18 cellular contexts compared by ENCODE assay signal in the genomic region with DNA sequence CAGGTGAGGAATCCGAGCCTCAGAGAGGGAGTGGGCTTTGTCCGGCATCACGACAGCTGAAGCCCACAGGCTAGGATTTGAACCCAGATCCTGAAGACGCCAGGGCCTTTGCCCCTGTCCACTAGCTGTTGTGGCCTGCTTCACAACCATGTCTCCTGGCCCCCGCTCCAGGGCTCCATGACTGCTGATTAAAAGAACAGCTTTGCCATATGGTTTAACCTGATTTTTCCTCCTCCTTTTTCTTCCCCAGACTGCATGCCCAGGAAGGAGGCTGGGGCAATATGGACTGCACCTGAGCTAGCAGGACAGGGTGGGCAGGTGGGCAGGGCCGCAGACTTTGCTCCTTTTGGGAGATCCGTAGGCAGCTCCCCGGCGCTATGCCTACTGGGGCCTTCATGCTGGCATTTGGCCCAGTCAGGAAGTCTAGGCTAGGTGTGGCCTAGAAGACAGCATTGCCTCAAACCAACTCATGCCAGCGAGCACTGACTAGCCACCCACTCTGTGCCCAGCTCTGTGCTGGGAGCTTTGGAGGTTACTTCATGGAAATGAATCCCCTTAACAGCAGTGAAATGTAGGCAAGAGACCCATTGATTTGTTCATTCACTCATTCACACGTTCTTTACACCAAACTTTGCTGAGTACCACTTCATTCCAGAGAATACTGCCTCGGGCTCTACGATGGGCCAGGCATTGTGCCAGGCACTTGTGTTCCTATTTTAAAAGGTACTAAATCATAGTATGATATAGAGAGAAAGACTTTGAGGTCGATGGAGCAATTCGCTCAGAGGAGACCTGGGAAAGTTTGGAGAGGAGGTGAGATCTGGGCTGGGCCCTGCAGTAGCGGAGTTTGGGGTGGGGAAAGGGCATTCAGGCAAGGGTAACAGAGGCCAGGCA.
DNase-seq lines count a peak whose midpoint lies in the region; ATAC-seq and TF ChIP-seq lines count a peak whose summit lies in the region.
"Had no signal": no experiment of that assay in that cellular context is flagged by ENCODE, and none has a peak within 500 bp of the region (broad histone marks: within the 10 kb centered on the region; RNA-seq: fewer than 3 reads in every experiment).

No MANE protein-coding gene starts in this region.

- H3K9me3 ChIP-seq in neutrophil: no peaks in the 10 kb centered on the region
- H3K9me3 ChIP-seq in WERI-Rb-1 (ENCODE audit: severe bottlenecking): no peaks in the 10 kb centered on the region

- no peaks in the 10 kb centered on the region for H3K36me3 ChIP-seq in GM23338 (ENCODE audit: insufficient read depth)
- H3K36me3 ChIP-seq in neutrophil: no peaks in the 10 kb centered on the region
- no peaks in the 10 kb centered on the region for H3K36me3 ChIP-seq in WERI-Rb-1
- no peaks in the 10 kb centered on the region for H3K36me3 ChIP-seq in H7 (replicated peaks; ENCODE audit: control insufficient read depth, insufficient read depth, low read length)

- H3K4me3 ChIP-seq in GM23338 (no peak overlapping the region), neutrophil (ENCODE audit: low read depth in 1 of 2, low read length in 1 of 2) (no peak overlapping the region), WERI-Rb-1 (ENCODE audit: low read depth, low read length) (no peak overlapping the region), H7 (ENCODE audit: insufficient read depth, low read depth, low read length) (no peak overlapping the region)

- H3K27ac Mint-ChIP-seq in GM23338: no peak overlapping the region
- H3K27ac Mint-ChIP-seq: T-helper 17 cell, WTC11 had no signal

- peaks cover 9% of the 10 kb centered on the region for H3K27me3 Mint-ChIP-seq in GM23338 (ENCODE audit: insufficient read depth, low read depth, poor library complexity)

- H3K4me1 Mint-ChIP-seq in GM23338: peaks cover 5% of the 10 kb centered on the region; the same call in 2 of the 3 replicates

- H3K4me2 ChIP-seq in GM23338: no peak overlapping the region

- H3K79me2 ChIP-seq in GM23338 (replicated peaks; ENCODE audit: insufficient read depth): no peaks in the 10 kb centered on the region

- H3K27me3 ChIP-seq in GM23338 (ENCODE audit: insufficient read depth) (no peaks in the 10 kb centered on the region), foreskin keratinocyte (no peaks in the 10 kb centered on the region), neutrophil (no peaks in the 10 kb centered on the region), WERI-Rb-1 (ENCODE audit: insufficient read depth, low read depth, severe bottlenecking) (no peaks in the 10 kb centered on the region), H7 (ENCODE audit: control insufficient read depth, insufficient read depth, low read length) (no peaks in the 10 kb centered on the region)

- H3K4me1 ChIP-seq in GM23338 (ENCODE audit: insufficient read depth) (no peaks in the 10 kb centered on the region), foreskin keratinocyte (no peaks in the 10 kb centered on the region), neutrophil (ENCODE audit: control insufficient read depth in 1 of 2, insufficient read depth in 1 of 2, low read depth in 1 of 2, low read length in 1 of 2) (peaks cover 13 to 27% of the 10 kb centered on the region in 2 experiments)

- TF ChIP-seq CTCF in GM23338 (conservative IDR thresholded peaks at IDR 0.05; ENCODE audit: low read depth in 2 of 2): no peak
- TF ChIP-seq CTCF in foreskin keratinocyte (conservative IDR thresholded peaks at IDR 0.05): no peak
- no peak for TF ChIP-seq CTCF in neutrophil (IDR thresholded peaks at IDR 0.05)
- TF ChIP-seq CTCF in WERI-Rb-1 (IDR thresholded peaks at IDR 0.05; ENCODE audit: low read depth, low read length): no peak

- 0 out of 2 replicates have a peak, but pooled peaks cover 3% of the 10 kb centered on the region for H3K9me2 ChIP-seq in GM23338 (ENCODE audit: insufficient read depth)

- H3K27ac ChIP-seq in GM23338 (ENCODE audit: low read depth): no peak overlapping the region
- H3K27ac ChIP-seq in foreskin keratinocyte: no peak overlapping the region
- H3K27ac ChIP-seq in neutrophil: peak overlapping the region; percentile 38
- no peak overlapping the region for H3K27ac ChIP-seq in WERI-Rb-1

- no peaks in the 10 kb centered on the region for H3K9me3 Mint-ChIP-seq in GM23338
- H3K9me3 Mint-ChIP-seq: WTC11 had no signal

- H3F3A ChIP-seq in GM23338 (replicated peaks; ENCODE audit: low read depth): no peaks in the 10 kb centered on the region

- H3K4me3 Mint-ChIP-seq in GM23338: no peak overlapping the region
- H3K4me3 Mint-ChIP-seq: T-helper 17 cell, WTC11 had no signal

- no peak for ATAC-seq in GM23338
- peak; percentile 18 for ATAC-seq in foreskin keratinocyte
- no peak for ATAC-seq in HG02885 (IDR thresholded peaks at IDR 0.05; ENCODE audit: poor library complexity, unreplicated experiment)
- ATAC-seq: T-helper 17 cell, WTC11 had no signal

- DNase-seq in GM23338 (ENCODE audit: low spot score) (no peak), RPMI7951 (ENCODE audit: low read depth) (peak; percentile 55), foreskin keratinocyte (peak in 1 of 2 donors; percentile 60), SKM-1 treated with dmso at 0.1 percent for 144 hours (lab: John Stamatoyannopoulos, UW; ENCODE audit: unreplicated experiment) (no peak), WERI-Rb-1 (no peak), H7 (no peak)
- DNase-seq: activated gamma-delta T cell; amygdala; COR-L47; GF-D8; HCEC 1CT; NCI-H774; right cardiac atrium; stimulated activated CD4-positive, alpha-beta T cell treated with anti-CD3 and anti-CD28 coated beads, Interleukin-1b, Interleukin-23, amount 100 ng/mL, for 48 hours; T-helper 17 cell had no signal

- 0 out of 2 replicates have a peak overlapping the region, but pooled peaks have one; percentile 28 for H2AFZ ChIP-seq in GM23338

- no peaks in the 10 kb centered on the region for H3K36me3 Mint-ChIP-seq in GM23338 (ENCODE audit: low read depth)
- H3K36me3 Mint-ChIP-seq: WTC11 had no signal

- H4K20me1 ChIP-seq in GM23338 (replicated peaks; ENCODE audit: insufficient read depth): no peaks in the 10 kb centered on the region

TF ChIP-seq in GM23338, 12 proteins besides CTCF, POLR2A, EP300 and RAD21 (continues in another document):
- TF ChIP-seq, protein P1, sequence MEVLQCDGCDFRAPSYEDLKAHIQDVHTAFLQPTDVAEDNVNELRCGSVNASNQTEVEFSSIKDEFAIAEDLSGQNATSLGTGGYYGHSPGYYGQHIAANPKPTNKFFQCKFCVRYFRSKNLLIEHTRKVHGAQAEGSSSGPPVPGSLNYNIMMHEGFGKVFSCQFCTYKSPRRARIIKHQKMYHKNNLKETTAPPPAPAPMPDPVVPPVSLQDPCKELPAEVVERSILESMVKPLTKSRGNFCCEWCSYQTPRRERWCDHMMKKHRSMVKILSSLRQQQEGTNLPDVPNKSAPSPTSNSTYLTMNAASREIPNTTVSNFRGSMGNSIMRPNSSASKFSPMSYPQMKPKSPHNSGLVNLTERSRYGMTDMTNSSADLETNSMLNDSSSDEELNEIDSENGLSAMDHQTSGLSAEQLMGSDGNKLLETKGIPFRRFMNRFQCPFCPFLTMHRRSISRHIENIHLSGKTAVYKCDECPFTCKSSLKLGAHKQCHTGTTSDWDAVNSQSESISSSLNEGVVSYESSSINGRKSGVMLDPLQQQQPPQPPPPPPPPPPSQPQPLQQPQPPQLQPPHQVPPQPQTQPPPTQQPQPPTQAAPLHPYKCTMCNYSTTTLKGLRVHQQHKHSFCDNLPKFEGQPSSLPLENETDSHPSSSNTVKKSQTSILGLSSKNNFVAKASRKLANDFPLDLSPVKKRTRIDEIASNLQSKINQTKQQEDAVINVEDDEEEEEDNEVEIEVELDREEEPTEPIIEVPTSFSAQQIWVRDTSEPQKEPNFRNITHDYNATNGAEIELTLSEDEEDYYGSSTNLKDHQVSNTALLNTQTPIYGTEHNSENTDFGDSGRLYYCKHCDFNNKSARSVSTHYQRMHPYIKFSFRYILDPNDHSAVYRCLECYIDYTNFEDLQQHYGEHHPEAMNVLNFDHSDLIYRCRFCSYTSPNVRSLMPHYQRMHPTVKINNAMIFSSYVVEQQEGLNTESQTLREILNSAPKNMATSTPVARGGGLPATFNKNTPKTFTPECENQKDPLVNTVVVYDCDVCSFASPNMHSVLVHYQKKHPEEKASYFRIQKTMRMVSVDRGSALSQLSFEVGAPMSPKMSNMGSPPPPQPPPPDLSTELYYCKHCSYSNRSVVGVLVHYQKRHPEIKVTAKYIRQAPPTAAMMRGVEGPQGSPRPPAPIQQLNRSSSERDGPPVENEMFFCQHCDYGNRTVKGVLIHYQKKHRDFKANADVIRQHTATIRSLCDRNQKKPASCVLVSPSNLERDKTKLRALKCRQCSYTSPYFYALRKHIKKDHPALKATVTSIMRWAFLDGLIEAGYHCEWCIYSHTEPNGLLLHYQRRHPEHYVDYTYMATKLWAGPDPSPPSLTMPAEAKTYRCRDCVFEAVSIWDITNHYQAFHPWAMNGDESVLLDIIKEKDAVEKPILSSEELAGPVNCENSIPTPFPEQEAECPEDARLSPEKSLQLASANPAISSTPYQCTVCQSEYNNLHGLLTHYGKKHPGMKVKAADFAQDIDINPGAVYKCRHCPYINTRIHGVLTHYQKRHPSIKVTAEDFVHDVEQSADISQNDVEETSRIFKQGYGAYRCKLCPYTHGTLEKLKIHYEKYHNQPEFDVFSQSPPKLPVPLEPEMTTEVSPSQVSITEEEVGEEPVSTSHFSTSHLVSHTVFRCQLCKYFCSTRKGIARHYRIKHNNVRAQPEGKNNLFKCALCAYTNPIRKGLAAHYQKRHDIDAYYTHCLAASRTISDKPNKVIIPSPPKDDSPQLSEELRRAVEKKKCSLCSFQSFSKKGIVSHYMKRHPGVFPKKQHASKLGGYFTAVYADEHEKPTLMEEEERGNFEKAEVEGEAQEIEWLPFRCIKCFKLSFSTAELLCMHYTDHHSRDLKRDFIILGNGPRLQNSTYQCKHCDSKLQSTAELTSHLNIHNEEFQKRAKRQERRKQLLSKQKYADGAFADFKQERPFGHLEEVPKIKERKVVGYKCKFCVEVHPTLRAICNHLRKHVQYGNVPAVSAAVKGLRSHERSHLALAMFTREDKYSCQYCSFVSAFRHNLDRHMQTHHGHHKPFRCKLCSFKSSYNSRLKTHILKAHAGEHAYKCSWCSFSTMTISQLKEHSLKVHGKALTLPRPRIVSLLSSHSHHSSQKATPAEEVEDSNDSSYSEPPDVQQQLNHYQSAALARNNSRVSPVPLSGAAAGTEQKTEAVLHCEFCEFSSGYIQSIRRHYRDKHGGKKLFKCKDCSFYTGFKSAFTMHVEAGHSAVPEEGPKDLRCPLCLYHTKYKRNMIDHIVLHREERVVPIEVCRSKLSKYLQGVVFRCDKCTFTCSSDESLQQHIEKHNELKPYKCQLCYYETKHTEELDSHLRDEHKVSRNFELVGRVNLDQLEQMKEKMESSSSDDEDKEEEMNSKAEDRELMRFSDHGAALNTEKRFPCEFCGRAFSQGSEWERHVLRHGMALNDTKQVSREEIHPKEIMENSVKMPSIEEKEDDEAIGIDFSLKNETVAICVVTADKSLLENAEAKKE (CRISPR knock-in tag; IDR thresholded peaks at IDR 0.05): no peak
- no peak for TF ChIP-seq EZH2 (IDR thresholded peaks at IDR 0.05; ENCODE audit: low read depth, unreplicated experiment)
